Comparison of ENCODE assay signal across 8 cellular contexts in genomic region chr2:216775043-216775453, GRCh38.
DNase-seq lines count a peak whose midpoint lies in the region; ATAC-seq and TF ChIP-seq lines count a peak whose summit lies in the region.

No MANE protein-coding gene starts in this region.

- in situ Hi-C loops in astrocyte of the cerebellum (cut with HindIII; ENCODE audit: low sequenced_read_pairs): no loop called here

- peak; percentile 50 for ATAC-seq in Right ventricle myocardium inferior

- no peak overlapping the region for H3K4me3 ChIP-seq in astrocyte of the cerebellum (ENCODE audit: low read depth, low read length)

- intact Hi-C loops in Right ventricle myocardium inferior (cut with DNase I): loop anchor here (10.0 kb wide), 1 partner anchor 160 kb away; no protein-coding TSS in a partner anchor
- intact Hi-C loops in cardiac septum (cut with DNase I): loop anchor here (2.0 to 10.0 kb wide), 4 partner anchors 54 to 390 kb away; no protein-coding TSS in a partner anchor

- no peak for DNase-seq in Right ventricle myocardium inferior (ENCODE audit: missing footprints)
- no peak for DNase-seq in cardiac septum (ENCODE audit: low spot score)
- peak; percentile 83 for DNase-seq in astrocyte of the cerebellum (ENCODE audit: low read depth)
- DNase-seq in iris pigment epithelial cell (ENCODE audit: low read depth): peak; percentile 97
- no peak for DNase-seq in middle frontal gyrus (ENCODE audit: extremely low spot score, low spot score)
- no peak for DNase-seq in activated gamma-delta T cell (lab: John Stamatoyannopoulos, UW)
- DNase-seq in GM19238 (ENCODE audit: insufficient read length, low spot score): no peak
- no peak for DNase-seq in stimulated activated CD4-positive, alpha-beta T cell treated with anti-CD3 and anti-CD28 coated beads, Interleukin-1b, Interleukin-23, amount 100 ng/mL, for 48 hours

- no peak for TF ChIP-seq CTCF in astrocyte of the cerebellum (IDR thresholded peaks at IDR 0.05; ENCODE audit: low read depth, low read length, missing control alignments)

Comparison
In these comparisons a context has a peak if more than half of its experiments do, and no peak if none do; other contexts are left out.
1. DNase-seq: peak in astrocyte of the cerebellum (single experiment) and iris pigment epithelial cell (single experiment); none in Right ventricle myocardium inferior (single experiment), cardiac septum (single experiment), middle frontal gyrus (single experiment), activated gamma-delta T cell (single experiment), GM19238 (single experiment) and stimulated activated CD4-positive, alpha-beta T cell treated with anti-CD3 and anti-CD28 coated beads, Interleukin-1b, Interleukin-23, amount 100 ng/mL, for 48 hours (single experiment).